ENCODE assay signal across 1 cellular context in the genomic region with DNA sequence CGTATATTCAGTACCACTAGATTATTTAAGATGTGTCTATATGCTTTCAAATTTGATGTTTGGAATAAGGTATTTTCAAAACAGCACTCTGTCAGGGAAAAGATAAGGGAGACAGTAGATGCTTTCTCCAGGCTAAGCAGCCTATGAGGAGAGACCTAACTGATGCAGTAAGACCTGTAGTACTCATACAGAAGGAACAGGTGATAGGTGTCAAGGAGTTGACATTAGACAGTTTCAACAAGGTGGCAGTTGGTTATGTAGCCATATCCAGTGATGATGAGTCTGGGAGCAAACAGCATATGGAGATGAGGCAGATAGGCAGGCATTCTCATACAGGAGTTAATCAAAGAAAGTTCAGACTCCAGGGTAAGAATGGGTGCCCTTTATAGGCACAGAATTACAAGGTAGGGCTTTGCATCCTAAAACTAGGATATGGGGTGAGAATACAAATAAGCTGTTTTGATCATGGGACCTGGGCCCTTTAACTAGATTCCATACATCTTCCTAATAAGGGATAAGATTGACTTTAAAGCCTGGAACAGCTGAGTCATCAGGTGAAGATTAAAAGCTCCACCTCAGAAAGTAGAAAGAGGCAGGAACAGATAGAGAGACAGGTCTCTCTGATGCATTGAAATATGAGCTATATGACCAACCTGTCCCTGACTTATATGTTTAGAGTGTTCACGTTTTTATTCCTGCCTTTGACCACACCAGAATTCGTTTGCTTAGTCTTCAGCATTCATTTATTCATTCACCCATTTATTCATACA.
TF ChIP-seq lines count a peak whose summit lies in the region.

No MANE protein-coding gene starts in this region.

TF ChIP-seq in K562, 482 proteins besides CTCF, POLR2A, EP300 and RAD21 (continued from another document and continues in another):
- TF ChIP-seq, protein P1, sequence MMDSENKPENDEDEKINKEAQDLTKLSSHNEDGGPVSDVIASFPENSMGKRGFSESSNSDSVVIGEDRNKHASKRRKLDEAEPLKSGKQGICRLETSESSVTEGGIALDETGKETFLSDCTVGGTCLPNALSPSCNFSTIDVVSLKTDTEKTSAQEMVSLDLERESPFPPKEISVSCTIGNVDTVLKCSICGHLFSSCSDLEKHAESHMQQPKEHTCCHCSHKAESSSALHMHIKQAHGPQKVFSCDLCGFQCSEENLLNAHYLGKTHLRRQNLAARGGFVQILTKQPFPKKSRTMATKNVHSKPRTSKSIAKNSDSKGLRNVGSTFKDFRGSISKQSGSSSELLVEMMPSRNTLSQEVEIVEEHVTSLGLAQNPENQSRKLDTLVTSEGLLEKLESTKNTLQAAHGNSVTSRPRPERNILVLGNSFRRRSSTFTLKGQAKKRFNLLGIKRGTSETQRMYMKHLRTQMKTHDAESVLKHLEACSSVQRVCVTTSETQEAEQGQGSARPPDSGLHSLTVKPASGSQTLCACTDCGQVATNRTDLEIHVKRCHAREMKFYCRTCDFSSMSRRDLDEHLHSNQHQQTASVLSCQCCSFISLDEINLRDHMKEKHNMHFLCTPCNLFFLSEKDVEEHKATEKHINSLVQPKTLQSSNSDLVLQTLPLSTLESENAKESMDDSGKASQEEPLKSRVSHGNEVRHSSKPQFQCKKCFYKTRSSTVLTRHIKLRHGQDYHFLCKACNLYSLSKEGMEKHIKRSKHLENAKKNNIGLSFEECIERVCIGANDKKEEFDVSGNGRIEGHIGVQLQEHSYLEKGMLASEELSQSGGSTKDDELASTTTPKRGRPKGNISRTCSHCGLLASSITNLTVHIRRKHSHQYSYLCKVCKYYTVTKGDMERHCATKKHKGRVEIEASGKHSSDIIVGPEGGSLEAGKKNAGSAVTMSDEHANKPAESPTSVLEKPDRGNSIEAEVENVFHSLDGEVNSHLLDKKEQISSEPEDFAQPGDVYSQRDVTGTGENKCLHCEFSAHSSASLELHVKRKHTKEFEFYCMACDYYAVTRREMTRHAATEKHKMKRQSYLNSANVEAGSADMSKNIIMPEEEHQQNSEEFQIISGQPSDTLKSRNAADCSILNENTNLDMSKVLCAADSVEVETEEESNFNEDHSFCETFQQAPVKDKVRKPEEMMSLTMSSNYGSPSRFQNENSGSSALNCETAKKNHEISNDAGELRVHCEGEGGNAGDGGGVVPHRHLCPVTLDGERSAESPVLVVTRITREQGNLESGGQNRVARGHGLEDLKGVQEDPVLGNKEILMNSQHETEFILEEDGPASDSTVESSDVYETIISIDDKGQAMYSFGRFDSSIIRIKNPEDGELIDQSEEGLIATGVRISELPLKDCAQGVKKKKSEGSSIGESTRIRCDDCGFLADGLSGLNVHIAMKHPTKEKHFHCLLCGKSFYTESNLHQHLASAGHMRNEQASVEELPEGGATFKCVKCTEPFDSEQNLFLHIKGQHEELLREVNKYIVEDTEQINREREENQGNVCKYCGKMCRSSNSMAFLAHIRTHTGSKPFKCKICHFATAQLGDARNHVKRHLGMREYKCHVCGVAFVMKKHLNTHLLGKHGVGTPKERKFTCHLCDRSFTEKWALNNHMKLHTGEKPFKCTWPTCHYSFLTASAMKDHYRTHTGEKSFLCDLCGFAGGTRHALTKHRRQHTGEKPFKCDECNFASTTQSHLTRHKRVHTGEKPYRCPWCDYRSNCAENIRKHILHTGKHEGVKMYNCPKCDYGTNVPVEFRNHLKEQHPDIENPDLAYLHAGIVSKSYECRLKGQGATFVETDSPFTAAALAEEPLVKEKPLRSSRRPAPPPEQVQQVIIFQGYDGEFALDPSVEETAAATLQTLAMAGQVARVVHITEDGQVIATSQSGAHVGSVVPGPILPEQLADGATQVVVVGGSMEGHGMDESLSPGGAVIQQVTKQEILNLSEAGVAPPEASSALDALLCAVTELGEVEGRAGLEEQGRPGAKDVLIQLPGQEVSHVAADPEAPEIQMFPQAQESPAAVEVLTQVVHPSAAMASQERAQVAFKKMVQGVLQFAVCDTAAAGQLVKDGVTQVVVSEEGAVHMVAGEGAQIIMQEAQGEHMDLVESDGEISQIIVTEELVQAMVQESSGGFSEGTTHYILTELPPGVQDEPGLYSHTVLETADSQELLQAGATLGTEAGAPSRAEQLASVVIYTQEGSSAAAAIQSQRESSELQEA (IDR thresholded peaks at IDR 0.05; ENCODE audit: low read depth) = no peak
- TF ChIP-seq POLR2AphosphoS2 (IDR thresholded peaks at IDR 0.05; ENCODE audit: low read length) (no peak), CBFA2T2 (conservative IDR thresholded peaks at IDR 0.05) (no peak), BRF1 (IDR thresholded peaks at IDR 0.05; ENCODE audit: borderline replicate concordance, extremely low read depth, insufficient read length) (no peak), GATAD2A (IDR thresholded peaks at IDR 0.05) (no peak), U2AF1 (optimal IDR thresholded peaks at IDR 0.05; ENCODE audit: low read depth, low read length) (no peak), ZNF316 (IDR thresholded peaks at IDR 0.05) (peak; percentile 92), RBM22 (IDR thresholded peaks at IDR 0.05; ENCODE audit: low read depth, low read length, poor library complexity, severe bottlenecking) (no peak), THRAP3 (IDR thresholded peaks at IDR 0.05; ENCODE audit: borderline replicate concordance) (no peak), FOXM1 (IDR thresholded peaks at IDR 0.05; ENCODE audit: low read depth) (no peak), FOXM1 (CRISPR knock-in tag; IDR thresholded peaks at IDR 0.05; ENCODE audit: low read depth) (no peak), SMARCE1 (IDR thresholded peaks at IDR 0.05) (no peak), CTBP1 (IDR thresholded peaks at IDR 0.05; ENCODE audit: borderline replicate concordance) (peak; percentile 34; the same call in 1 of the 2 replicates), MAFF (IDR thresholded peaks at IDR 0.05; ENCODE audit: low read length) (peak; percentile 72), RBFOX2 (IDR thresholded peaks at IDR 0.05; ENCODE audit: low read depth, low read length) (no peak), FUS (optimal IDR thresholded peaks at IDR 0.05; ENCODE audit: low read depth, low read length) (no peak), NFE2L1 (tag; IDR thresholded peaks at IDR 0.05; ENCODE audit: borderline replicate concordance, low read depth) (peak; percentile 7; the same call in 1 of the 2 replicates), ETS2 (tag; IDR thresholded peaks at IDR 0.05; ENCODE audit: borderline replicate concordance, poor library complexity, severe bottlenecking) (no peak), EP400 (IDR thresholded peaks at IDR 0.05) (no peak), NFE2 (IDR thresholded peaks at IDR 0.05; ENCODE audit: low read depth) (peak; percentile 77), ZNF232 (CRISPR knock-in tag; IDR thresholded peaks at IDR 0.05) (no peak), ZNF75A (CRISPR knock-in tag; IDR thresholded peaks at IDR 0.05) (no peak), SAP30 (IDR thresholded peaks at IDR 0.05; ENCODE audit: borderline replicate concordance, insufficient read depth, low read depth, low read length, poor library complexity, severe bottlenecking) (no peak)
- TF ChIP-seq, protein P2, sequence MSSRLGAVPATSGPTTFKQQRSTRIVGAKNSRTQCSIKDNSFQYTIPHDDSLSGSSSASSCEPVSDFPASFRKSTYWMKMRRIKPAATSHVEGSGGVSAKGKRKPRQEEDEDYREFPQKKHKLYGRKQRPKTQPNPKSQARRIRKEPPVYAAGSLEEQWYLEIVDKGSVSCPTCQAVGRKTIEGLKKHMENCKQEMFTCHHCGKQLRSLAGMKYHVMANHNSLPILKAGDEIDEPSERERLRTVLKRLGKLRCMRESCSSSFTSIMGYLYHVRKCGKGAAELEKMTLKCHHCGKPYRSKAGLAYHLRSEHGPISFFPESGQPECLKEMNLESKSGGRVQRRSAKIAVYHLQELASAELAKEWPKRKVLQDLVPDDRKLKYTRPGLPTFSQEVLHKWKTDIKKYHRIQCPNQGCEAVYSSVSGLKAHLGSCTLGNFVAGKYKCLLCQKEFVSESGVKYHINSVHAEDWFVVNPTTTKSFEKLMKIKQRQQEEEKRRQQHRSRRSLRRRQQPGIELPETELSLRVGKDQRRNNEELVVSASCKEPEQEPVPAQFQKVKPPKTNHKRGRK (tag; IDR thresholded peaks at IDR 0.05) = no peak
- TF ChIP-seq, protein P3, sequence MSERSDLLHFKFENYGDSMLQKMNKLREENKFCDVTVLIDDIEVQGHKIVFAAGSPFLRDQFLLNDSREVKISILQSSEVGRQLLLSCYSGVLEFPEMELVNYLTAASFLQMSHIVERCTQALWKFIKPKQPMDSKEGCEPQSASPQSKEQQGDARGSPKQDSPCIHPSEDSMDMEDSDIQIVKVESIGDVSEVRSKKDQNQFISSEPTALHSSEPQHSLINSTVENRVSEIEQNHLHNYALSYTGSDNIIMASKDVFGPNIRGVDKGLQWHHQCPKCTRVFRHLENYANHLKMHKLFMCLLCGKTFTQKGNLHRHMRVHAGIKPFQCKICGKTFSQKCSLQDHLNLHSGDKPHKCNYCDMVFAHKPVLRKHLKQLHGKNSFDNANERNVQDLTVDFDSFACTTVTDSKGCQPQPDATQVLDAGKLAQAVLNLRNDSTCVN (CRISPR knock-in tag; IDR thresholded peaks at IDR 0.05) = no peak
- TF ChIP-seq, protein P4, sequence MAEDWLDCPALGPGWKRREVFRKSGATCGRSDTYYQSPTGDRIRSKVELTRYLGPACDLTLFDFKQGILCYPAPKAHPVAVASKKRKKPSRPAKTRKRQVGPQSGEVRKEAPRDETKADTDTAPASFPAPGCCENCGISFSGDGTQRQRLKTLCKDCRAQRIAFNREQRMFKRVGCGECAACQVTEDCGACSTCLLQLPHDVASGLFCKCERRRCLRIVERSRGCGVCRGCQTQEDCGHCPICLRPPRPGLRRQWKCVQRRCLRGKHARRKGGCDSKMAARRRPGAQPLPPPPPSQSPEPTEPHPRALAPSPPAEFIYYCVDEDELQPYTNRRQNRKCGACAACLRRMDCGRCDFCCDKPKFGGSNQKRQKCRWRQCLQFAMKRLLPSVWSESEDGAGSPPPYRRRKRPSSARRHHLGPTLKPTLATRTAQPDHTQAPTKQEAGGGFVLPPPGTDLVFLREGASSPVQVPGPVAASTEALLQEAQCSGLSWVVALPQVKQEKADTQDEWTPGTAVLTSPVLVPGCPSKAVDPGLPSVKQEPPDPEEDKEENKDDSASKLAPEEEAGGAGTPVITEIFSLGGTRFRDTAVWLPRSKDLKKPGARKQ (CRISPR knock-in tag; IDR thresholded peaks at IDR 0.05) = no peak
- TF ChIP-seq, protein P5, sequence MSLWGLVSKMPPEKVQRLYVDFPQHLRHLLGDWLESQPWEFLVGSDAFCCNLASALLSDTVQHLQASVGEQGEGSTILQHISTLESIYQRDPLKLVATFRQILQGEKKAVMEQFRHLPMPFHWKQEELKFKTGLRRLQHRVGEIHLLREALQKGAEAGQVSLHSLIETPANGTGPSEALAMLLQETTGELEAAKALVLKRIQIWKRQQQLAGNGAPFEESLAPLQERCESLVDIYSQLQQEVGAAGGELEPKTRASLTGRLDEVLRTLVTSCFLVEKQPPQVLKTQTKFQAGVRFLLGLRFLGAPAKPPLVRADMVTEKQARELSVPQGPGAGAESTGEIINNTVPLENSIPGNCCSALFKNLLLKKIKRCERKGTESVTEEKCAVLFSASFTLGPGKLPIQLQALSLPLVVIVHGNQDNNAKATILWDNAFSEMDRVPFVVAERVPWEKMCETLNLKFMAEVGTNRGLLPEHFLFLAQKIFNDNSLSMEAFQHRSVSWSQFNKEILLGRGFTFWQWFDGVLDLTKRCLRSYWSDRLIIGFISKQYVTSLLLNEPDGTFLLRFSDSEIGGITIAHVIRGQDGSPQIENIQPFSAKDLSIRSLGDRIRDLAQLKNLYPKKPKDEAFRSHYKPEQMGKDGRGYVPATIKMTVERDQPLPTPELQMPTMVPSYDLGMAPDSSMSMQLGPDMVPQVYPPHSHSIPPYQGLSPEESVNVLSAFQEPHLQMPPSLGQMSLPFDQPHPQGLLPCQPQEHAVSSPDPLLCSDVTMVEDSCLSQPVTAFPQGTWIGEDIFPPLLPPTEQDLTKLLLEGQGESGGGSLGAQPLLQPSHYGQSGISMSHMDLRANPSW (CRISPR knock-in tag; IDR thresholded peaks at IDR 0.05) = no peak
- TF ChIP-seq, protein P6, sequence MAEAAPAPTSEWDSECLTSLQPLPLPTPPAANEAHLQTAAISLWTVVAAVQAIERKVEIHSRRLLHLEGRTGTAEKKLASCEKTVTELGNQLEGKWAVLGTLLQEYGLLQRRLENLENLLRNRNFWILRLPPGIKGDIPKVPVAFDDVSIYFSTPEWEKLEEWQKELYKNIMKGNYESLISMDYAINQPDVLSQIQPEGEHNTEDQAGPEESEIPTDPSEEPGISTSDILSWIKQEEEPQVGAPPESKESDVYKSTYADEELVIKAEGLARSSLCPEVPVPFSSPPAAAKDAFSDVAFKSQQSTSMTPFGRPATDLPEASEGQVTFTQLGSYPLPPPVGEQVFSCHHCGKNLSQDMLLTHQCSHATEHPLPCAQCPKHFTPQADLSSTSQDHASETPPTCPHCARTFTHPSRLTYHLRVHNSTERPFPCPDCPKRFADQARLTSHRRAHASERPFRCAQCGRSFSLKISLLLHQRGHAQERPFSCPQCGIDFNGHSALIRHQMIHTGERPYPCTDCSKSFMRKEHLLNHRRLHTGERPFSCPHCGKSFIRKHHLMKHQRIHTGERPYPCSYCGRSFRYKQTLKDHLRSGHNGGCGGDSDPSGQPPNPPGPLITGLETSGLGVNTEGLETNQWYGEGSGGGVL (CRISPR knock-in tag; IDR thresholded peaks at IDR 0.05) = no peak
- TF ChIP-seq, protein P7, sequence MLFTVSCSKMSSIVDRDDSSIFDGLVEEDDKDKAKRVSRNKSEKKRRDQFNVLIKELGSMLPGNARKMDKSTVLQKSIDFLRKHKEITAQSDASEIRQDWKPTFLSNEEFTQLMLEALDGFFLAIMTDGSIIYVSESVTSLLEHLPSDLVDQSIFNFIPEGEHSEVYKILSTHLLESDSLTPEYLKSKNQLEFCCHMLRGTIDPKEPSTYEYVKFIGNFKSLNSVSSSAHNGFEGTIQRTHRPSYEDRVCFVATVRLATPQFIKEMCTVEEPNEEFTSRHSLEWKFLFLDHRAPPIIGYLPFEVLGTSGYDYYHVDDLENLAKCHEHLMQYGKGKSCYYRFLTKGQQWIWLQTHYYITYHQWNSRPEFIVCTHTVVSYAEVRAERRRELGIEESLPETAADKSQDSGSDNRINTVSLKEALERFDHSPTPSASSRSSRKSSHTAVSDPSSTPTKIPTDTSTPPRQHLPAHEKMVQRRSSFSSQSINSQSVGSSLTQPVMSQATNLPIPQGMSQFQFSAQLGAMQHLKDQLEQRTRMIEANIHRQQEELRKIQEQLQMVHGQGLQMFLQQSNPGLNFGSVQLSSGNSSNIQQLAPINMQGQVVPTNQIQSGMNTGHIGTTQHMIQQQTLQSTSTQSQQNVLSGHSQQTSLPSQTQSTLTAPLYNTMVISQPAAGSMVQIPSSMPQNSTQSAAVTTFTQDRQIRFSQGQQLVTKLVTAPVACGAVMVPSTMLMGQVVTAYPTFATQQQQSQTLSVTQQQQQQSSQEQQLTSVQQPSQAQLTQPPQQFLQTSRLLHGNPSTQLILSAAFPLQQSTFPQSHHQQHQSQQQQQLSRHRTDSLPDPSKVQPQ (CRISPR knock-in tag; IDR thresholded peaks at IDR 0.05; ENCODE audit: borderline replicate concordance) = no peak
- TF ChIP-seq, protein P8, sequence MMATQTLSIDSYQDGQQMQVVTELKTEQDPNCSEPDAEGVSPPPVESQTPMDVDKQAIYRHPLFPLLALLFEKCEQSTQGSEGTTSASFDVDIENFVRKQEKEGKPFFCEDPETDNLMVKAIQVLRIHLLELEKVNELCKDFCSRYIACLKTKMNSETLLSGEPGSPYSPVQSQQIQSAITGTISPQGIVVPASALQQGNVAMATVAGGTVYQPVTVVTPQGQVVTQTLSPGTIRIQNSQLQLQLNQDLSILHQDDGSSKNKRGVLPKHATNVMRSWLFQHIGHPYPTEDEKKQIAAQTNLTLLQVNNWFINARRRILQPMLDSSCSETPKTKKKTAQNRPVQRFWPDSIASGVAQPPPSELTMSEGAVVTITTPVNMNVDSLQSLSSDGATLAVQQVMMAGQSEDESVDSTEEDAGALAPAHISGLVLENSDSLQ (IDR thresholded peaks at IDR 0.05) = 0 out of 2 replicates have a peak, but pooled peaks have one; percentile 9
